In the genomic region with DNA sequence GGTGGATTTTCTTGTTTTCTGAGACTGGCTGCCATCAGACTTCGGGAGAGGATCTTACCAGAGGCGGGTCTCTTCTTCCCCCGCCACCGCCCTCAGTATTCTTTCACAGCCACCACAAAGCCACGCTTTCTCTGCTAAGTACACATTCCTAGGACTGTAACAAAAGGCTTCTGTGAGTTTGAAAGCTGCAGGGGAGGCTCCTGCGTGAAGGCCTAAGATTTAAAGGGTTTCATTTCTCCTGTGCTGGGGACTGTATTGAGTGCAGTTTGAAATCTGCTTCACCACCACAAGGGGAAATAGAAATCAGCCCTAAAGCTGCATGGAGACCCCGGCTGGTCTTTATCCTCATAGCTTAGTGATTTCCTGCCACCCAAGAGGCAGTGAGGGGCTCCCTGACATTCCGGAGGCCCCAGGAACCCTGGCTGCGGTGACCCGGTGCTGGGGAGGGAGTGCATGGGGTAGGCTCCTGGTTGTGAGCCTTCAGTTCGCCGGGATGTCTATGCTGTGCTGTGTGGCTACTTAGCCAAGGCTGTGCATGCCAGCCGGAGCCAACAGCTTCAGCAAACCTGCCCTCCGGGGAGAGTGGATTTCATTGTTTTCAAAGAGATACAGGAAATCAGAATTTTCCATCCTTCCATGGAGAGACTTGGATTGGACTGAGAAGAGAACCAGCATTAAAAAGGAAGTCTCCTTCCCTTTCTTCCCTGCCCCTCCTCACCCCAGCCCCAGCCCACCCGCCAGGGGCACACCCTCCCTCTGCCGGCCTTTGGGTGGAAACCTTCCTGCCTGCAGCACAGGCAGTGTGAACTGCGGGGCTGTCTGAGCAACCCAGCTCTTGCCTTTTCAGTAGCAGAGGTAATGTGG, we compare ENCODE assay signal across 8 cellular contexts.
A peak's percentile ranks its signal among the peaks of the same experiment; 100 is the strongest.
DNase-seq lines count a peak whose midpoint lies in the region; ATAC-seq and TF ChIP-seq lines count a peak whose summit lies in the region.

No MANE protein-coding gene starts in this region.

- WGBS in stomach, 5 donors: 12 to 16% (median 13%) methylated on average over 16 to 17 of the region's 17 CpGs

- peaks cover 27 to 56% (median 41%) of the 10 kb centered on the region in 4 donors for H3K4me1 ChIP-seq in stomach

- intact Hi-C loops in stomach (cut with DNase I; ENCODE audit: low total_unique reads): no loop called here

- H3K27ac ChIP-seq in stomach: peak overlapping the region; percentile 11 to 78 (median 67)

- H3K36me3 ChIP-seq in stomach: no peaks in the 10 kb centered on the region

- TF ChIP-seq POLR2A in stomach (IDR thresholded peaks at IDR 0.05): no peak

- TF ChIP-seq CTCF in stomach (IDR thresholded peaks at IDR 0.05): peak in 1 of 7 experiments; percentile 17

- TF ChIP-seq EP300 in stomach (IDR thresholded peaks at IDR 0.05): no peak

- DNase-seq in SIG-M5 treated with dmso at 0.1 percent for 504 hours (lab: John Stamatoyannopoulos, UW; ENCODE audit: unreplicated experiment) (peak; percentile 79), SIG-M5 (lab: John Stamatoyannopoulos, UW) (no peak), NCI-H2227 (lab: John Stamatoyannopoulos, UW; ENCODE audit: unreplicated experiment) (peak; percentile 9), astrocyte of the hippocampus (ENCODE audit: low read depth, low spot score) (peak; percentile 79), left lobe of liver (ENCODE audit: low spot score) (no peak), stomach (no peak)
- DNase-seq in activated CD8-positive, alpha-beta memory T cell treated with anti-CD3 and anti-CD28 coated beads for 24 hours: no peak

- H3K9me3 ChIP-seq in stomach: no peaks in the 10 kb centered on the region

- H3K27me3 ChIP-seq in stomach: no peaks in the 10 kb centered on the region

- ATAC-seq in HG02763 (IDR thresholded peaks at IDR 0.05; ENCODE audit: unreplicated experiment) (peak; percentile 55), left lobe of liver (peak; percentile 60)

- peak overlapping the region; percentile 19 to 33 (median 23) for H3K4me3 ChIP-seq in stomach

Comparison
In these comparisons a context has a peak if more than half of its experiments do, and no peak if none do; other contexts are left out.
1. DNase-seq: peak in SIG-M5 treated with dmso at 0.1 percent for 504 hours (single experiment), NCI-H2227 (single experiment) and astrocyte of the hippocampus (single experiment); none in SIG-M5 (single experiment), left lobe of liver (single experiment), stomach (single experiment) and activated CD8-positive, alpha-beta memory T cell treated with anti-CD3 and anti-CD28 coated beads for 24 hours (single experiment).